In genomic region chr11:64245797-64246623, GRCh38 we compare ENCODE assay signal across 1 cellular context.
TF ChIP-seq lines count a peak whose summit lies in the region.

No MANE protein-coding gene starts in this region.

TF ChIP-seq in endothelial cell of umbilical vein, 7 proteins besides CTCF, POLR2A, EP300 and RAD21 (continued from another document):
- TF ChIP-seq MAX (IDR thresholded peaks at IDR 0.05; ENCODE audit: insufficient read depth, insufficient read length), result no peak
- peak; percentile 92 for TF ChIP-seq FOS (IDR thresholded peaks at IDR 0.05; ENCODE audit: borderline replicate concordance, insufficient read depth, low read length)
- TF ChIP-seq EZH2 (IDR thresholded peaks at IDR 0.05; ENCODE audit: borderline replicate concordance, low read depth, low read length, severe bottlenecking), result no peak
- peak; percentile 97 for TF ChIP-seq POLR2AphosphoS5 (IDR thresholded peaks at IDR 0.05; ENCODE audit: insufficient read depth, low read depth, low read length)
- no peak for TF ChIP-seq GATA2 (IDR thresholded peaks at IDR 0.05; ENCODE audit: insufficient read depth, insufficient read length, low read depth, low read length)
TF ChIP-seq in endothelial cell of umbilical vein: peak in this region for 4.
